In the genomic region with DNA sequence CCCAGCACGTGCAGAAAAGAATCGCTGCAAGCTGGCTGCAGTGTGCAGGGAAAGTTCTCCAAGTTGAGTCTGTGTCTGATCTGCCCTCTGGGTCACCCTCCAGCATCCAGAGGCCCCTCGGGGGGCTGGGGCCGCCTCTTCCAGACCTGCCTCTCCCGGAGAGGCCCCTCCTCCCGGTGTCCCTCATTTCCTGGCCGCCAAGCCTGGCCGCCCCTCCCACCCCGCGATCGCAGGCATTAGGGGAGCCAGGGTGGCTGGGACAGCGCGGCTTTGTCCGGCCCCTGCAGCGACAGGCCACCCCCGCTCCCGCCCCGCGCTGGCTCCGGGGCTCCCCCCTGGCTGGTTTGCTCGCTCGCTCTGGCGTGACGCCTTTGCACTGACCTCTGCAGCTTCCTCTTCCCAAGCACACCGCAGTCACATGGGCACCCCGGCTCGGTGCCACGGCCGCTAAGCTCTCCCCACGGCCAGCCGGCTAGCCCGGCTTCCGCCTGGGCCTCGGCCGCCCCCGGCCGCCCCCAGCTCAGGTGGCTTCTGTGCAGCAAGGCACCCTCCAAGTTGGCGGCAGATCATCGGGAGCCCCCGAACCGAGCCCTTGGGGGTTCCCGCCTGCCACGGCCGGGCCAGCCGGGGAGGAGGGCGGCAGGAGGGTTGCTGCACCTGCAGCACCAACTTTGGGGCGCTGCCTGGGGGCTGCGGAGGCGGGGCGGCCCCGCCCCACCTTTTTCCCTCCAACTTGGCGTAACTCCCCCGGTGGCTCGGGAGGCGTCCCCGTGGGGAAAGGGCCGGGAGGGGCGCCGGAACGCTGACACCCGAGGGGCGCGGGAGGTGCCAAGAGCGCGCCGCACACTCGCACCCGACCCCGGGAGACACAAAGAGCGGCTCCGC, we compare ENCODE assay signal across 1 cellular context.
TF ChIP-seq lines count a peak whose summit lies in the region.

No MANE protein-coding gene starts in this region.

TF ChIP-seq in GM23338, 12 proteins besides CTCF, POLR2A, EP300 and RAD21 (continued from another document):
- TF ChIP-seq, protein P1, sequence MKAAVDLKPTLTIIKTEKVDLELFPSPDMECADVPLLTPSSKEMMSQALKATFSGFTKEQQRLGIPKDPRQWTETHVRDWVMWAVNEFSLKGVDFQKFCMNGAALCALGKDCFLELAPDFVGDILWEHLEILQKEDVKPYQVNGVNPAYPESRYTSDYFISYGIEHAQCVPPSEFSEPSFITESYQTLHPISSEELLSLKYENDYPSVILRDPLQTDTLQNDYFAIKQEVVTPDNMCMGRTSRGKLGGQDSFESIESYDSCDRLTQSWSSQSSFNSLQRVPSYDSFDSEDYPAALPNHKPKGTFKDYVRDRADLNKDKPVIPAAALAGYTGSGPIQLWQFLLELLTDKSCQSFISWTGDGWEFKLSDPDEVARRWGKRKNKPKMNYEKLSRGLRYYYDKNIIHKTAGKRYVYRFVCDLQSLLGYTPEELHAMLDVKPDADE (IDR thresholded peaks at IDR 0.05) = no peak
- TF ChIP-seq REST (IDR thresholded peaks at IDR 0.05; ENCODE audit: unreplicated experiment) = no peak
- TF ChIP-seq ZNF114 (CRISPR knock-in tag; IDR thresholded peaks at IDR 0.05) = no peak
- TF ChIP-seq CREB1 (CRISPR knock-in tag; IDR thresholded peaks at IDR 0.05; ENCODE audit: low read depth) = no peak
- no peak; the same call in 1 of the 2 replicates for TF ChIP-seq POLR2AphosphoS5 (IDR thresholded peaks at IDR 0.05; ENCODE audit: low read depth)
